Comparison of ENCODE assay signal across 8 cellular contexts in genomic region chr4:183659029-183659870, GRCh38. TPM values are rescaled to one million over a fixed set of nuclear protein-coding genes. Genes with fewer than 3 reads are reported as not detected.
DNase-seq lines count a peak whose midpoint lies in the region; ATAC-seq and TF ChIP-seq lines count a peak whose summit lies in the region.

Gene RWDD4, minus strand, starts transcription at chr4:183659185. Its CDS starts 233 bp downstream, at chr4:183658952.
Gene TRAPPC11, plus strand, starts transcription at chr4:183659293. Its CDS starts 4,575 bp downstream, at chr4:183663868.

- intact Hi-C loops in breast epithelium (cut with DNase I; ENCODE audit: low total_unique reads): no loop called here

- H3K27ac ChIP-seq in VCaP (peak within 1 kb of the TSS; percentile 89), breast epithelium (peak within 1 kb of the TSS; percentile 94 to 98), skin epidermis (peak within 1 kb of the TSS; percentile 84 to 98 (median 92))

- no peaks in the 10 kb centered on the region for H3K9me3 ChIP-seq in breast epithelium
- no peaks in the 10 kb centered on the region for H3K9me3 ChIP-seq in iPS-18c (ENCODE audit: control insufficient read depth, insufficient read depth, low read length)

- no peaks in the 10 kb centered on the region for H3K4me1 ChIP-seq in breast epithelium

- H3K27me3 ChIP-seq in breast epithelium: no peaks in the 10 kb centered on the region

- peak; percentile 77 for TF ChIP-seq POLR2A in breast epithelium (IDR thresholded peaks at IDR 0.05)

- no peaks in the 10 kb centered on the region for H3K36me3 ChIP-seq in breast epithelium

- H3K4me3 ChIP-seq in AG04449 (ENCODE audit: low read depth, low read length) (peak within 1 kb of the TSS; percentile 55), breast epithelium (peak within 1 kb of the TSS; percentile 75 to 90 (median 88)), iPS-18c (ENCODE audit: insufficient read depth, low read depth, low read length) (peak within 1 kb of the TSS; percentile 79), skin epidermis (peak within 1 kb of the TSS; percentile 56 to 95 (median 79))

- CTCF ChIA-PET in AG04449 (lab: Yijun Ruan, JAX): interaction anchor here (0.7 to 1.2 kb wide), 5 partner anchors 11 to 189 kb away, joined by 3 to 4 read pairs (median 4); no protein-coding TSS in a partner anchor

- peak; percentile 99 for ATAC-seq in GM18868 (IDR thresholded peaks at IDR 0.05; ENCODE audit: unreplicated experiment)
- ATAC-seq in HG03108 (IDR thresholded peaks at IDR 0.05; ENCODE audit: unreplicated experiment): peak; percentile 100

- peak; percentile 95 for DNase-seq in AG04449 (ENCODE audit: low read depth, low spot score)
- DNase-seq in NCI-H2196 (lab: John Stamatoyannopoulos, UW; ENCODE audit: unreplicated experiment): peak; percentile 73
- peak; percentile 96 for DNase-seq in breast epithelium (ENCODE audit: low spot score in 2 of 2)

- POLR2A ChIA-PET in AG04449 (lab: Yijun Ruan, JAX): interaction anchor here (1.0 kb wide), 1 partner anchor 195 kb away, joined by 6 read pairs; no protein-coding TSS in a partner anchor

- TF ChIP-seq CTCF in AG04449 (IDR thresholded peaks at IDR 0.05; ENCODE audit: insufficient read depth, low read length, missing control alignments): peak; percentile 7
- TF ChIP-seq CTCF in VCaP (conservative IDR thresholded peaks at IDR 0.05): peak; percentile 16; the same call in 1 of the 2 replicates
- peak in 2 of 3 donors; percentile 52 to 65 for TF ChIP-seq CTCF in breast epithelium (IDR thresholded peaks at IDR 0.05)

RNA-seq across cellular contexts. Expression of gene RWDD4, which starts in this region (rescaled TPM):
- total RNA-seq in breast epithelium: 10 to 100 TPM; 19.3 to 27.2 (median 20.8) TPM

RNA-seq across cellular contexts. Expression of gene TRAPPC11, which starts in this region (rescaled TPM):
- 10 to 100 TPM; 39.0 to 86.8 (median 43.0) TPM for total RNA-seq in breast epithelium

Comparison
In these comparisons a context has a peak if more than half of its experiments do, and no peak if none do; other contexts are left out.
1. Peak in every context shown above with its lines: DNase-seq, ATAC-seq, H3K4me3 ChIP-seq and H3K27ac ChIP-seq.
2. CTCF ChIP-seq: peak in every context shown above with its lines; median percentile 58 in breast epithelium; 16 in VCaP; 7 in AG04449.